8 cellular contexts compared by ENCODE assay signal in genomic region chr11:35943761-35944502, GRCh38. TPM values are rescaled to one million over a fixed set of nuclear protein-coding genes. Genes with fewer than 3 reads are reported as not detected.
DNase-seq lines count a peak whose midpoint lies in the region; ATAC-seq and TF ChIP-seq lines count a peak whose summit lies in the region.

LDLRAD3 (plus strand) TSS chr11:35944062; CDS start chr11:35944099, 37 bp downstream.

- peaks cover 40% of the 10 kb centered on the region for H3K27me3 Mint-ChIP-seq in activated T-helper 17 cell treated with anti-CD3 and anti-CD28 coated beads, Interleukin-2, amount 50 U/mL, for 72 hours
- peaks cover 27 to 41% of the 10 kb centered on the region in 2 donors for H3K27me3 Mint-ChIP-seq in natural killer cell (ENCODE audit: low read depth in 2 of 2)

- H3K36me3 Mint-ChIP-seq in activated T-helper 17 cell treated with anti-CD3 and anti-CD28 coated beads, Interleukin-2, amount 50 U/mL, for 72 hours (ENCODE audit: low read depth): no peaks in the 10 kb centered on the region
- no peaks in the 10 kb centered on the region for H3K36me3 Mint-ChIP-seq in natural killer cell

- ATAC-seq in HG03460 (IDR thresholded peaks at IDR 0.05; ENCODE audit: unreplicated experiment) (peak; percentile 57), natural killer cell (peak; percentile 77 to 87 (median 82))
- peak; percentile 82 for ATAC-seq in activated T-helper 17 cell treated with anti-CD3 and anti-CD28 coated beads, Interleukin-2, amount 50 U/mL, for 72 hours (replicated peaks)

- H3K4me1 Mint-ChIP-seq in activated T-helper 17 cell treated with anti-CD3 and anti-CD28 coated beads, Interleukin-2, amount 50 U/mL, for 72 hours: no peaks in the 10 kb centered on the region
- H3K4me1 Mint-ChIP-seq in natural killer cell: peaks cover 11 to 20% of the 10 kb centered on the region in 2 donors

- no peak for TF ChIP-seq CTCF in fibroblast of villous mesenchyme (IDR thresholded peaks at IDR 0.05; ENCODE audit: insufficient read depth, low read depth, low read length)
- TF ChIP-seq CTCF in natural killer cell (IDR thresholded peaks at IDR 0.05): no peak
- no peak for TF ChIP-seq CTCF in subcutaneous adipose tissue (IDR thresholded peaks at IDR 0.05; ENCODE audit: low read depth)

- DNase-seq in AG20443 (ENCODE audit: low spot score) (peak; percentile 96), GM19240 (ENCODE audit: insufficient read length, low spot score) (peak; percentile 23), NOMO-1 treated with DMSO at 0.1 percent for 48 hours (lab: John Stamatoyannopoulos, UW; ENCODE audit: unreplicated experiment) (peak; percentile 59), fibroblast of villous mesenchyme (ENCODE audit: low read depth) (peak; percentile 86), natural killer cell (peak; percentile 21)

- no peaks in the 10 kb centered on the region for H3K9me3 Mint-ChIP-seq in activated T-helper 17 cell treated with anti-CD3 and anti-CD28 coated beads, Interleukin-2, amount 50 U/mL, for 72 hours
- H3K9me3 Mint-ChIP-seq in natural killer cell: no peaks in the 10 kb centered on the region

- H3K4me3 Mint-ChIP-seq in activated T-helper 17 cell treated with anti-CD3 and anti-CD28 coated beads, Interleukin-2, amount 50 U/mL, for 72 hours: peak within 1 kb of the TSS; percentile 72
- peak within 1 kb of the TSS; percentile 90 for H3K4me3 Mint-ChIP-seq in natural killer cell

- intact Hi-C loops in natural killer cell (cut with micrococcal nuclease): no loop called here

- H3K4me3 ChIP-seq in fibroblast of villous mesenchyme (ENCODE audit: low read depth, low read length): peak within 1 kb of the TSS; percentile 78

- H3K27ac Mint-ChIP-seq in activated T-helper 17 cell treated with anti-CD3 and anti-CD28 coated beads, Interleukin-2, amount 50 U/mL, for 72 hours: no peak within 1 kb of the TSS
- peak within 1 kb of the TSS in 1 of 2 donors; percentile 68 for H3K27ac Mint-ChIP-seq in natural killer cell

RNA-seq across cellular contexts. Expression of gene LDLRAD3, which starts in this region (rescaled TPM):
- total RNA-seq in activated T-helper 17 cell treated with anti-CD3 and anti-CD28 coated beads, Interleukin-2, amount 50 U/mL, for 72 hours: under 1 TPM; 0.19 to 0.45 TPM
- total RNA-seq in fibroblast of villous mesenchyme (2.6 and 3.9 TPM in 2 replicates), natural killer cell (1 to 10 TPM; 1.0 to 1.5 (median 1.2) TPM), subcutaneous adipose tissue (10 to 100 TPM; 22.8 to 39.6 (median 29.4) TPM)

Comparison
In these comparisons a context has a peak if more than half of its experiments do, and no peak if none do; other contexts are left out.
1. Peak in every context shown above with its lines: DNase-seq, ATAC-seq and H3K4me3 ChIP-seq.
2. Peak in ATAC-seq in activated T-helper 17 cell treated with anti-CD3 and anti-CD28 coated beads, Interleukin-2, amount 50 U/mL, for 72 hours; RNA of the gene not detected or under 1 TPM.
3. DNase-seq: peak in every context shown above with its lines; median percentile 96 in AG20443; 86 in fibroblast of villous mesenchyme; 59 in NOMO-1 treated with DMSO at 0.1 percent for 48 hours; 23 in GM19240; 21 in natural killer cell.